26 cellular contexts compared by ENCODE assay signal in genomic region chr6:105280033-105280432, GRCh38.
"Had no signal": no experiment of that assay in that cellular context is flagged by ENCODE, and none has a peak within 500 bp of the region (broad histone marks: within the 10 kb centered on the region; RNA-seq: fewer than 3 reads in every experiment).

No MANE protein-coding gene starts in this region.

- DNase-seq: activated CD4-positive, alpha-beta memory T cell treated with anti-CD3 and anti-CD28 coated beads, Interleukin-2, amount 10 ng/mL, durations not matched to agents 7 days and 5 days; activated CD4-positive, alpha-beta T cell treated with anti-CD3 and anti-CD28 coated beads for 1 hour; activated CD4-positive, alpha-beta T cell treated with anti-CD3 and anti-CD28 coated beads for 4 hours; activated CD4-positive, alpha-beta T cell treated with anti-CD3 and anti-CD28 coated beads, Interleukin-2, amount 10 ng/mL, durations not matched to agents 7 days and 5 days; activated CD4-positive, alpha-beta T cell treated with anti-CD3 and anti-CD28 coated beads, Interleukin-2, amount 50 U/mL, for 4 hours; activated CD8-positive, alpha-beta memory T cell treated with anti-CD3 and anti-CD28 coated beads, Interleukin-2, amount 50 U/mL, for 48 hours; activated gamma-delta T cell; activated naive CD4-positive, alpha-beta T cell treated with anti-CD3 and anti-CD28 coated beads, Interleukin-2, amount 50 U/mL, for 16 hours; activated naive CD4-positive, alpha-beta T cell treated with Interleukin-2 at 50 U/mL for 16 hours; activated T-cell treated with anti-CD3 and anti-CD28 coated beads for 4 hours; activated T-cell treated with anti-CD3 and anti-CD28 coated beads, Interleukin-2, amount 50 U/mL, for 24 hours; activated T-cell treated with anti-CD3 and anti-CD28 coated beads, Interleukin-2, amount 50 U/mL, for 72 hours; amniotic stem cell; anterior cingulate cortex; brain microvascular endothelial cell; dorsolateral prefrontal cortex; effector memory CD4-positive, alpha-beta T cell; endodermal cell; erythroblast; foreskin keratinocyte; T-helper 2 cell had no signal

- H3K4me3 ChIP-seq: coronary artery, dorsolateral prefrontal cortex, esophagus muscularis mucosa, gastroesophageal sphincter had no signal

- H3K9me3 ChIP-seq: esophagus muscularis mucosa, gastroesophageal sphincter had no signal

- H3K4me1 ChIP-seq: esophagus muscularis mucosa, foreskin keratinocyte, gastroesophageal sphincter had no signal

- ATAC-seq: activated T-cell treated with anti-CD3 and anti-CD28 coated beads, Interleukin-2, amount 50 U/mL, for 72 hours; foreskin keratinocyte; gastroesophageal sphincter; WTC11 had no signal

- H3K27ac ChIP-seq: brain microvascular endothelial cell, coronary artery, esophagus muscularis mucosa, foreskin keratinocyte, gastroesophageal sphincter, VCaP had no signal

- H3K27me3 ChIP-seq: brain microvascular endothelial cell, dorsolateral prefrontal cortex, esophagus muscularis mucosa, foreskin keratinocyte, gastroesophageal sphincter had no signal
